Comparison of ENCODE assay signal across 15 cellular contexts in genomic region chr20:4234128-4234527, GRCh38. TPM values are rescaled to one million over a fixed set of nuclear protein-coding genes. Genes with fewer than 3 reads are reported as not detected.
DNase-seq lines count a peak whose midpoint lies in the region; ATAC-seq and TF ChIP-seq lines count a peak whose summit lies in the region.
"Had no signal": no experiment of that assay in that cellular context is flagged by ENCODE, and none has a peak within 500 bp of the region (broad histone marks: within the 10 kb centered on the region; RNA-seq: fewer than 3 reads in every experiment).

No MANE protein-coding gene starts in this region.

- H3K4me2 ChIP-seq in SK-N-SH: no peak overlapping the region
- no peak overlapping the region for H3K4me2 ChIP-seq in fibroblast of lung (ENCODE audit: extremely low read depth, insufficient read depth, low read length)

- TF ChIP-seq EP300 in SK-N-SH (IDR thresholded peaks at IDR 0.05; ENCODE audit: borderline replicate concordance in 1 of 2, low read depth in 1 of 2, low read length in 1 of 2): no peak

- peaks cover 44% of the 10 kb centered on the region for H3K27me3 Mint-ChIP-seq in CD4-positive, alpha-beta T cell

- H2AFZ ChIP-seq in SK-N-SH (ENCODE audit: low read depth) (no peak overlapping the region), fibroblast of lung (ENCODE audit: low read length) (no peak overlapping the region)

- H3K27me3 ChIP-seq in SK-N-SH (ENCODE audit: insufficient read depth): no peaks in the 10 kb centered on the region
- H3K27me3 ChIP-seq in fibroblast of lung (ENCODE audit: control insufficient read depth, insufficient read depth, low read length): peaks cover 4% of the 10 kb centered on the region
- peaks cover 9% of the 10 kb centered on the region for H3K27me3 ChIP-seq in CD4-positive, alpha-beta T cell (ENCODE audit: control insufficient read depth, insufficient read depth, low read length)

- H3K9me2 ChIP-seq in SK-N-SH: no peaks in the 10 kb centered on the region

- intact Hi-C loops in CD4-positive, alpha-beta T cell (cut with DNase I, micrococcal nuclease): no loop called here

- H3K4me3 Mint-ChIP-seq in CD4-positive, alpha-beta T cell: no peak overlapping the region

- H3K79me2 ChIP-seq in SK-N-SH (ENCODE audit: insufficient read depth) (no peaks in the 10 kb centered on the region), fibroblast of lung (ENCODE audit: control insufficient read depth, insufficient read depth, low read length) (no peaks in the 10 kb centered on the region)

- no peak for ATAC-seq in CD4-positive, alpha-beta T cell (ENCODE audit: poor library complexity)
- ATAC-seq: left ventricle myocardium superior had no signal

- no peak overlapping the region for H3K9ac ChIP-seq in SK-N-SH
- H3K9ac ChIP-seq in fibroblast of lung (ENCODE audit: insufficient read depth, low read length): no peak overlapping the region

- H3K4me1 ChIP-seq in SK-N-SH (ENCODE audit: control insufficient read depth in 1 of 2, insufficient read depth in 2 of 2, low read depth in 1 of 2, low read length in 1 of 2) (peaks cover 0 to 6% of the 10 kb centered on the region in 2 experiments; a peak in 1 of 4 replicates), fibroblast of lung (ENCODE audit: control insufficient read depth, extremely low read depth, insufficient read depth, low read length) (peaks cover 4% of the 10 kb centered on the region)

- H3K27ac ChIP-seq in SK-N-SH (ENCODE audit: low read depth in 2 of 2, low read length in 1 of 2) (no peak overlapping the region), fibroblast of lung (ENCODE audit: insufficient read depth, low read length) (no peak overlapping the region)
- no peak overlapping the region for H3K27ac ChIP-seq in CD4-positive, alpha-beta T cell (ENCODE audit: low read depth, low read length)
- H3K27ac ChIP-seq: C4-2B, HL-60, neutrophil had no signal

- 27% methylated on average over 3 of the region's 4 CpGs for WGBS in SK-N-SH (ENCODE audit: low lambda C conversion rate)

- TF ChIP-seq CTCF in SK-N-SH (IDR thresholded peaks at IDR 0.05): no peak
- TF ChIP-seq CTCF in fibroblast of lung (conservative IDR thresholded peaks at IDR 0.05 in 1 of 2, IDR thresholded peaks at IDR 0.05 in 1 of 2; ENCODE audit: low read depth in 1 of 2, low read length in 2 of 2): no peak
- no peak for TF ChIP-seq CTCF in CD4-positive, alpha-beta T cell (IDR thresholded peaks at IDR 0.05)

- DNase-seq in HCEC 1CT (peak; percentile 95), SK-N-SH (no peak), fibroblast of lung (ENCODE audit: low read depth in 2 of 2) (peak; percentile 94 to 98), renal cortical epithelial cell (ENCODE audit: low read depth) (peak; percentile 22), NCI-H1694 (lab: John Stamatoyannopoulos, UW) (no peak), NOMO-1 treated with dmso at 0.1 percent for 144 hours (lab: John Stamatoyannopoulos, UW; ENCODE audit: unreplicated experiment) (no peak)
- DNase-seq in stimulated activated CD4-positive, alpha-beta T cell treated with anti-CD3 and anti-CD28 coated beads, Interleukin-4, amount 100 ng/mL, for 24 hours: no peak
- no peak for DNase-seq in CD4-positive, alpha-beta T cell
- DNase-seq: foreskin melanocyte, left ventricle myocardium superior, NCI-H1105 had no signal

- POLR2A ChIA-PET in SK-N-SH (lab: Yijun Ruan, JAX): interaction anchor here (0.6 kb wide), 1 partner anchor 643 kb away, joined by 3 read pairs; no protein-coding TSS in a partner anchor
- POLR2A ChIA-PET in CD4-positive, alpha-beta T cell (lab: Charles Lee): no interaction called here

- CTCF ChIA-PET in SK-N-SH (lab: Yijun Ruan, JAX): no interaction called here
- CTCF ChIA-PET in CD4-positive, alpha-beta T cell (lab: Charles Lee): no interaction called here

- H3K9me3 Mint-ChIP-seq in CD4-positive, alpha-beta T cell: no peaks in the 10 kb centered on the region

- no peak overlapping the region for H3K4me3 ChIP-seq in SK-N-SH (ENCODE audit: low read depth in 2 of 2, low read length in 1 of 2)
- H3K4me3 ChIP-seq in fibroblast of lung (replicated peaks in 1 of 4; ENCODE audit: control extremely low read depth in 1 of 4, insufficient read depth in 1 of 4, low read depth in 3 of 4, low read length in 4 of 4): no peak overlapping the region

- no peak for TF ChIP-seq RAD21 in SK-N-SH (IDR thresholded peaks at IDR 0.05; ENCODE audit: low read length)

- no peaks in the 10 kb centered on the region for H3K4me1 Mint-ChIP-seq in CD4-positive, alpha-beta T cell (ENCODE audit: low read depth)

- H3K27ac Mint-ChIP-seq in CD4-positive, alpha-beta T cell: no peak overlapping the region

- H3K36me3 ChIP-seq in SK-N-SH (replicated peaks in 1 of 2; ENCODE audit: control insufficient read depth in 1 of 2, insufficient read depth in 2 of 2, low read length in 1 of 2) (no peaks in the 10 kb centered on the region), fibroblast of lung (ENCODE audit: control insufficient read depth, insufficient read depth, low read length) (no peaks in the 10 kb centered on the region)
- H3K36me3 ChIP-seq: neutrophil had no signal

- H3K9me3 ChIP-seq in SK-N-SH: no peaks in the 10 kb centered on the region
- no peaks in the 10 kb centered on the region for H3K9me3 ChIP-seq in fibroblast of lung (ENCODE audit: control insufficient read depth, insufficient read depth, low read depth, low read length)
- H3K9me3 ChIP-seq in CD4-positive, alpha-beta T cell (ENCODE audit: control insufficient read depth, low read length): no peaks in the 10 kb centered on the region
- H3K9me3 ChIP-seq: neutrophil had no signal

- H4K20me1 ChIP-seq in SK-N-SH (ENCODE audit: insufficient read depth) (no peaks in the 10 kb centered on the region), fibroblast of lung (ENCODE audit: control insufficient read depth, extremely low read depth, insufficient read depth, low read length) (no peaks in the 10 kb centered on the region)

- H3K36me3 Mint-ChIP-seq in CD4-positive, alpha-beta T cell (ENCODE audit: low read depth): no peaks in the 10 kb centered on the region

- H3F3A ChIP-seq in SK-N-SH (replicated peaks; ENCODE audit: insufficient read depth): no peaks in the 10 kb centered on the region

TF ChIP-seq in SK-N-SH, 30 proteins besides CTCF, POLR2A, EP300 and RAD21:
- TF ChIP-seq PBX3 (IDR thresholded peaks at IDR 0.05) (peak; percentile 83), POLR2AphosphoS5 (IDR thresholded peaks at IDR 0.05; ENCODE audit: low read depth, low read length) (no peak), GABPA (IDR thresholded peaks at IDR 0.05; ENCODE audit: low read depth) (no peak), YY1 (IDR thresholded peaks at IDR 0.05; ENCODE audit: low read depth) (no peak), MXI1 (IDR thresholded peaks at IDR 0.05; ENCODE audit: low read depth, low read length) (no peak), RCOR1 (IDR thresholded peaks at IDR 0.05; ENCODE audit: low read length) (no peak), EZH2phosphoT487 (IDR thresholded peaks at IDR 0.05; ENCODE audit: borderline replicate concordance, low read depth) (no peak), TCF12 (IDR thresholded peaks at IDR 0.05) (peak; percentile 44; the same call in 1 of the 2 replicates), SMC3 (IDR thresholded peaks at IDR 0.05; ENCODE audit: low read depth, low read length) (no peak), MEF2A (IDR thresholded peaks at IDR 0.05; ENCODE audit: borderline replicate concordance, low read depth) (no peak), NFIC (IDR thresholded peaks at IDR 0.05; ENCODE audit: borderline replicate concordance) (peak; percentile 75), ELF1 (IDR thresholded peaks at IDR 0.05) (no peak), SIN3A (IDR thresholded peaks at IDR 0.05; ENCODE audit: borderline replicate concordance, low read depth, low read length) (no peak), RXRA (IDR thresholded peaks at IDR 0.05; ENCODE audit: borderline replicate concordance, low read depth) (no peak), USF2 (IDR thresholded peaks at IDR 0.05; ENCODE audit: borderline replicate concordance, low read depth, low read length) (no peak)

RNA-seq across cellular contexts. Expression of gene ADRA1D, which starts 15.0 kb away (rescaled TPM):
- 1.0 and 1.5 TPM in 2 replicates for polyA plus RNA-seq in SK-N-SH (2012; rRNA removed)
- 0.26 and 0.85 TPM in 2 replicates for polyA plus RNA-seq in SK-N-SH (2012; cell fraction: cytosol; rRNA removed)
- 1.2 and 1.3 TPM in 2 replicates for polyA plus RNA-seq in SK-N-SH (2012; cell fraction: nucleus; rRNA removed)
- total RNA-seq in fibroblast of lung: 0.26 and 0.83 TPM in 2 replicates
- 1.4 and 12.9 TPM in 2 replicates for polyA plus RNA-seq in fibroblast of lung
- polyA plus RNA-seq in fibroblast of lung (2012): 3.3 and 29.8 TPM in 2 replicates
- polyA minus RNA-seq in fibroblast of lung (ENCODE audit: low replicate concordance): 5.1 and 27.9 TPM in 2 replicates
- total RNA-seq in renal cortical epithelial cell: 0.05 TPM in 1 of 2 replicates, not detected in the other
- total RNA-seq in CD4-positive, alpha-beta T cell: not detected
- total RNA-seq: chondrocyte had no signal

Comparison
In these comparisons a context has a peak if more than half of its experiments do, and no peak if none do; other contexts are left out.
1. DNase-seq: peak in HCEC 1CT (single experiment), fibroblast of lung (2 of 2) and renal cortical epithelial cell (single experiment); none in SK-N-SH (single experiment), NCI-H1694 (single experiment), NOMO-1 treated with dmso at 0.1 percent for 144 hours (single experiment), stimulated activated CD4-positive, alpha-beta T cell treated with anti-CD3 and anti-CD28 coated beads, Interleukin-4, amount 100 ng/mL, for 24 hours (single experiment) and CD4-positive, alpha-beta T cell (0 of 10).